Comparison of ENCODE assay signal across 10 cellular contexts in genomic region chr1:25383039-25383438, GRCh38. TPM values are rescaled to one million over a fixed set of nuclear protein-coding genes. Genes with fewer than 3 reads are reported as not detected.
DNase-seq lines count a peak whose midpoint lies in the region; ATAC-seq and TF ChIP-seq lines count a peak whose summit lies in the region.
"Not testable (repeated sequence)": the region's sequence is repeated elsewhere in the genome, so short reads cannot be mapped to it uniquely, and the experiment has no call there.
"Had no signal": no experiment of that assay in that cellular context is flagged by ENCODE, and none has a peak within 500 bp of the region (broad histone marks: within the 10 kb centered on the region; RNA-seq: fewer than 3 reads in every experiment).

No MANE protein-coding gene starts in this region.

- TF ChIP-seq CTCF in HFFc6 (IDR thresholded peaks at IDR 0.05); choroid plexus epithelial cell (conservative IDR thresholded peaks at IDR 0.05; ENCODE audit: low read depth, low read length); fibroblast of pulmonary artery (IDR thresholded peaks at IDR 0.05; ENCODE audit: low read length, missing control alignments): not testable (repeated sequence)

- ATAC-seq in activated T-helper 17 cell treated with anti-CD3 and anti-CD28 coated beads, Interleukin-2, amount 50 U/mL, for 72 hours (replicated peaks), result peak; percentile 35
- peak; percentile 77 for ATAC-seq in naive thymus-derived CD4-positive, alpha-beta T cell

- not testable (repeated sequence) for H3K36me3 Mint-ChIP-seq in HFFc6 (ENCODE audit: low read depth); activated T-helper 17 cell treated with anti-CD3 and anti-CD28 coated beads, Interleukin-2, amount 50 U/mL, for 72 hours (ENCODE audit: low read depth); naive thymus-derived CD4-positive, alpha-beta T cell

- not testable (repeated sequence) for H3K27ac ChIP-seq in naive thymus-derived CD4-positive, alpha-beta T cell (ENCODE audit: low read depth, low read length)

- intact Hi-C loops in naive thymus-derived CD4-positive, alpha-beta T cell (cut with micrococcal nuclease), result not testable (repeated sequence)

- not testable (repeated sequence) for H3K9me3 ChIP-seq in naive thymus-derived CD4-positive, alpha-beta T cell (ENCODE audit: control insufficient read depth in 2 of 3, low read length in 3 of 3)

- not testable (repeated sequence) for H3K36me3 ChIP-seq in naive thymus-derived CD4-positive, alpha-beta T cell (ENCODE audit: control insufficient read depth in 2 of 3, insufficient read depth in 3 of 3, low read length in 3 of 3)

- H3K4me3 Mint-ChIP-seq in HFFc6; activated T-helper 17 cell treated with anti-CD3 and anti-CD28 coated beads, Interleukin-2, amount 50 U/mL, for 72 hours; naive thymus-derived CD4-positive, alpha-beta T cell: not testable (repeated sequence)

- DNase-seq in AG08395 (ENCODE audit: low spot score) (peak; percentile 64), EH (ENCODE audit: low read depth) (peak; percentile 90), HFFc6 (peak; percentile 73), choroid plexus epithelial cell (ENCODE audit: low read depth) (peak; percentile 23), fibroblast of pulmonary artery (ENCODE audit: low read depth) (peak; percentile 79)
- not testable (repeated sequence) for DNase-seq in naive thymus-derived CD4-positive, alpha-beta T cell

- H3K4me1 Mint-ChIP-seq in HFFc6 (ENCODE audit: low read depth), result peaks cover 25% of the 10 kb centered on the region
- not testable (repeated sequence) for H3K4me1 Mint-ChIP-seq in activated T-helper 17 cell treated with anti-CD3 and anti-CD28 coated beads, Interleukin-2, amount 50 U/mL, for 72 hours; naive thymus-derived CD4-positive, alpha-beta T cell

- H3K27me3 Mint-ChIP-seq in HFFc6 (ENCODE audit: insufficient read depth); activated T-helper 17 cell treated with anti-CD3 and anti-CD28 coated beads, Interleukin-2, amount 50 U/mL, for 72 hours: not testable (repeated sequence)
- H3K27me3 Mint-ChIP-seq in naive thymus-derived CD4-positive, alpha-beta T cell, result peaks cover 0 to 20% (median 0%) of the 10 kb centered on the region in 5 donors

- not testable (repeated sequence) for H3K9me3 Mint-ChIP-seq in HFFc6; activated T-helper 17 cell treated with anti-CD3 and anti-CD28 coated beads, Interleukin-2, amount 50 U/mL, for 72 hours; naive thymus-derived CD4-positive, alpha-beta T cell

- not testable (repeated sequence) for H3K27me3 ChIP-seq in naive thymus-derived CD4-positive, alpha-beta T cell (ENCODE audit: control insufficient read depth in 2 of 2, insufficient read depth in 2 of 2, low read length in 2 of 2)

- POLR2A ChIA-PET in naive thymus-derived CD4-positive, alpha-beta T cell (lab: Charles Lee), result not testable (repeated sequence)

- not testable (repeated sequence) for H3K4me1 ChIP-seq in naive thymus-derived CD4-positive, alpha-beta T cell (ENCODE audit: control insufficient read depth in 2 of 2, insufficient read depth in 2 of 2, low read length in 2 of 2)

- H3K4me3 ChIP-seq in choroid plexus epithelial cell (ENCODE audit: low read depth, low read length); fibroblast of pulmonary artery (replicated peaks; ENCODE audit: low read depth, low read length); naive thymus-derived CD4-positive, alpha-beta T cell (ENCODE audit: low read length): not testable (repeated sequence)

- H3K27ac Mint-ChIP-seq in HFFc6, result peak overlapping the region; percentile 78
- H3K27ac Mint-ChIP-seq in activated T-helper 17 cell treated with anti-CD3 and anti-CD28 coated beads, Interleukin-2, amount 50 U/mL, for 72 hours; naive thymus-derived CD4-positive, alpha-beta T cell: not testable (repeated sequence)

- CTCF ChIA-PET in naive thymus-derived CD4-positive, alpha-beta T cell (lab: Charles Lee), result not testable (repeated sequence)

RNA-seq across cellular contexts. Expression of gene RHCE, which starts 37.6 kb away (rescaled TPM):
- 1 to 10 TPM in 1 of 6 experiments, under 1 TPM in 5; 0.45 to 1.2 (median 0.54) TPM for total RNA-seq in HFFc6 (2021; fragmentation: NEBNext Ultra II Directional; extraction: Animal tissue kit (Norgen Biotek cat#: 25700))
- 1 to 10 TPM in 1 of 2 donors, not detected in 1; 1.3 TPM for total RNA-seq in activated T-helper 17 cell treated with anti-CD3 and anti-CD28 coated beads, Interleukin-2, amount 50 U/mL, for 72 hours
- 1 to 10 TPM in 1 of 5 experiments, under 1 TPM in 3, not detected in 1; 0.40 to 1.3 (median 0.69) TPM for total RNA-seq in naive thymus-derived CD4-positive, alpha-beta T cell
- polyA plus RNA-seq in naive thymus-derived CD4-positive, alpha-beta T cell, result 1 to 10 TPM in 1 of 2 donors, under 1 TPM in 1; 0.61 to 1.0 TPM
- total RNA-seq: A172, B cell, Caco-2 had no signal

RNA-seq across cellular contexts. Expression of gene TMEM50A, which starts 44.9 kb away (rescaled TPM):
- total RNA-seq in HFFc6 (2021; fragmentation: NEBNext Ultra II Directional; extraction: Animal tissue kit (Norgen Biotek cat#: 25700)), result 100 to 1,000 TPM; 166 to 270 (median 254) TPM
- total RNA-seq in activated T-helper 17 cell treated with anti-CD3 and anti-CD28 coated beads, Interleukin-2, amount 50 U/mL, for 72 hours, result 100 to 1,000 TPM in 1 of 2 donors, 10 to 100 TPM in 1; 76.3 to 125 TPM
- total RNA-seq in naive thymus-derived CD4-positive, alpha-beta T cell, result 100 to 1,000 TPM in 1 of 5 experiments, 10 to 100 TPM in 4; 61.6 to 149 (median 79.0) TPM
- 100 to 1,000 TPM; 140 to 146 TPM for polyA plus RNA-seq in naive thymus-derived CD4-positive, alpha-beta T cell

RNA-seq across cellular contexts. Expression of gene MACO1, which starts 47.7 kb away (rescaled TPM):
- 10 to 100 TPM; 13.7 to 15.1 (median 14.4) TPM for total RNA-seq in HFFc6 (2021; fragmentation: NEBNext Ultra II Directional; extraction: Animal tissue kit (Norgen Biotek cat#: 25700))
- 10 to 100 TPM; 12.4 to 18.8 TPM for total RNA-seq in activated T-helper 17 cell treated with anti-CD3 and anti-CD28 coated beads, Interleukin-2, amount 50 U/mL, for 72 hours
- total RNA-seq in naive thymus-derived CD4-positive, alpha-beta T cell, result 10 to 100 TPM; 16.7 to 25.9 (median 22.0) TPM
- polyA plus RNA-seq in naive thymus-derived CD4-positive, alpha-beta T cell, result 1 to 10 TPM; 8.8 to 9.8 TPM
